Comparison of ENCODE assay signal across 8 cellular contexts in the genomic region with DNA sequence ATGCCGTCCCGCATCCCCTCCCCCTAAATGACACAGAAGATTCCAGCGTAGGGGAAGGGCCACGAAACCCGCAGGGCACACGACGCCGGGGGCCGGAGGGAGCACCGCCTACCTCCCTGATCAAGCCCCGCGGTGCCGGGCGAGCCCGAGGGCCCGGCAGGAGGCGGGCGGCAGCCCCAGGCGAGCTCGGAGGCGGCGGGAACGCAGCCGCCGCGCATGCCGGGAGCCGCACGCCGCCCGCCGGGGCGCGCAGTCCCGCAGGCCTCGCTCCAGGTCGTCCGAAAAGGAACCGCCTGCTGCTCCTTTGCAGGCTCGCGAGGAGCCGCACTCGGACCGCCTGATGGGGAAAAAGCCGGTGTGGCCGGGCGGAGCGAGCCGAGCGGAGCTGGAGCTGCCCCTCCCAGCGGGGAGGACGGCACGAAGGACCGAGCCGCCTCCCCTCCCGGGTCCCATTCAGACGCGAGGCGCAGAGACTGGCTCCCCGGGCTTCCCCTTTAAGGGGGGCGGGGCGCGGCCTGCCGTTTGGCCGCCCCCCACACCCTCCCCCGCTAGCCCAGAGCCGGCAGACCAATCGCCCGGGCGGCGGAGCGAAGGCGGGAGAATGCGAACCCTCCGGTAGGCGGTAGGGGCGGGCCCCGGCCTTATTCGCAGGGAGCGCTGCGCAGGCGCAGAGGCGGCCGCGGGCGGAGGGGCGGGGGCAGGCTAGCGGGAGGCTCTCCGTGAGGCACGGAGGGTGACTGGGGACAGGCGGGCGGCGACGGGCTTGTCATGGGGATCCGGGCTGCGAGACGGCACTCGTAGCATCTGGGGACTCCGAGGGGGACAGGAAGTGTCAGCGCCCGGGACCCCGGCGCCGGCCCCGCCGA. TPM values are rescaled to one million over a fixed set of nuclear protein-coding genes. Genes with fewer than 3 reads are reported as not detected.
DNase-seq lines count a peak whose midpoint lies in the region; ATAC-seq and TF ChIP-seq lines count a peak whose summit lies in the region.

No MANE protein-coding gene starts in this region.

- peak overlapping the region; percentile 96 for H3K56ac ChIP-seq in mesendoderm (ENCODE audit: low read length)

- H3K23ac ChIP-seq in mesendoderm (ENCODE audit: low read length) = peak overlapping the region; percentile 15

- WGBS in mesendoderm (ENCODE audit: extremely low coverage, insufficient coverage, low lambda C conversion rate) = no CpG with 5 or more reads among the region's 106 CpGs

- H2BK120ac ChIP-seq in mesendoderm (ENCODE audit: low read depth, low read length) = no peak overlapping the region

- peaks cover 3% of the 10 kb centered on the region for H3K4me1 ChIP-seq in mesendoderm (ENCODE audit: control insufficient read depth, low read depth, low read length)

- H3K27me3 ChIP-seq in mesendoderm (ENCODE audit: insufficient read depth, low read length, poor library complexity) = no peaks in the 10 kb centered on the region

- no peak for TF ChIP-seq CTCF in GM20000 (IDR thresholded peaks at IDR 0.05; ENCODE audit: extremely low read depth, missing control alignments)

- peak overlapping the region; percentile 95 to 96 for H3K27ac Mint-ChIP-seq in effector memory CD8-positive, alpha-beta T cell

- peak; percentile 76 for ATAC-seq in effector memory CD8-positive, alpha-beta T cell (replicated peaks)

- H3K9ac ChIP-seq in mesendoderm (ENCODE audit: low read length) = peak overlapping the region; percentile 93

- peak overlapping the region; percentile 100 for H3K27ac ChIP-seq in mesendoderm (ENCODE audit: low read depth, low read length)

- H3K4me2 ChIP-seq in mesendoderm (ENCODE audit: low read length) = peak overlapping the region; percentile 92

- no peak overlapping the region for H2AK5ac ChIP-seq in mesendoderm (ENCODE audit: low read length)

- H2BK15ac ChIP-seq in mesendoderm (replicated peaks; ENCODE audit: low read depth) = no peak overlapping the region

- H4K8ac ChIP-seq in mesendoderm (ENCODE audit: low read depth, low read length) = no peak overlapping the region

- H3K18ac ChIP-seq in mesendoderm (ENCODE audit: low read length) = peak overlapping the region; percentile 94

- H3K4me3 Mint-ChIP-seq in effector memory CD8-positive, alpha-beta T cell = peak overlapping the region; percentile 86 to 94

- no peak overlapping the region for H4K5ac ChIP-seq in mesendoderm (ENCODE audit: low read length)

- H2BK5ac ChIP-seq in mesendoderm (ENCODE audit: low read length) = peak overlapping the region; percentile 77

- H3K4me3 ChIP-seq in mesendoderm (ENCODE audit: low read length) = peak overlapping the region; percentile 91

- no peaks in the 10 kb centered on the region for H3K9me3 Mint-ChIP-seq in effector memory CD8-positive, alpha-beta T cell

- peaks cover 5 to 7% of the 10 kb centered on the region in 2 donors for H3K4me1 Mint-ChIP-seq in effector memory CD8-positive, alpha-beta T cell (ENCODE audit: low read depth in 2 of 2)

- H3K27me3 Mint-ChIP-seq in effector memory CD8-positive, alpha-beta T cell = no peaks in the 10 kb centered on the region

- H3K4ac ChIP-seq in mesendoderm (ENCODE audit: low read depth, low read length) = peak overlapping the region; percentile 89

- DNase-seq in COLO829 (ENCODE audit: low spot score) (peak; percentile 97), GM20000 (ENCODE audit: low spot score) (peak; percentile 98), HT-29 (ENCODE audit: low spot score) (peak; percentile 92), mesendoderm (peak; percentile 98)
- peak; percentile 95 for DNase-seq in NK-92 treated with Interleukin-12 subunit alpha and Interleukin-12 subunit beta, amount 100 ng/mL, for 24 hours (lab: John Stamatoyannopoulos, UW)
- DNase-seq in activated CD8-positive, alpha-beta memory T cell treated with anti-CD3 and anti-CD28 coated beads for 48 hours (ENCODE audit: low read depth in 2 of 3, low spot score in 2 of 3) = peak; percentile 94 to 99 (median 96)
- peak; percentile 100 for DNase-seq in effector memory CD8-positive, alpha-beta T cell
- DNase-seq in stimulated activated CD8-positive, alpha-beta memory T cell treated with anti-CD3 and anti-CD28 coated beads, Interleukin-15, amount 100 ng/mL, for 1 hour (ENCODE audit: low read depth) = peak; percentile 98

- peaks cover 15% of the 10 kb centered on the region for H3K36me3 Mint-ChIP-seq in effector memory CD8-positive, alpha-beta T cell (ENCODE audit: insufficient read depth)

- peaks cover 4% of the 10 kb centered on the region for H3K79me1 ChIP-seq in mesendoderm (ENCODE audit: low read length)

- H3K36me3 ChIP-seq in mesendoderm (ENCODE audit: control insufficient read depth, insufficient read depth, low read length) = no peaks in the 10 kb centered on the region

- peaks cover 5% of the 10 kb centered on the region for H3K79me2 ChIP-seq in mesendoderm (ENCODE audit: control insufficient read depth, insufficient read depth, low read length)

RNA-seq across cellular contexts. Expression of gene ING2, which starts 0.6 kb away (rescaled TPM):
- 4.8 and 8.1 TPM in 2 replicates for total RNA-seq in HT-29 (2014; rRNA removed; shearing (Covaris generic))
- 17.0 TPM for polyA plus RNA-seq in mesendoderm (2013, experiment 1 of 2)
- polyA plus RNA-seq in mesendoderm (2013, experiment 2 of 2) = 19.0 TPM

RNA-seq across cellular contexts. Expression of gene CDKN2AIP, which starts 59.9 kb away (rescaled TPM):
- total RNA-seq in HT-29 (2014; rRNA removed; shearing (Covaris generic)) = 17.8 and 18.8 TPM in 2 replicates
- 12.5 TPM for polyA plus RNA-seq in mesendoderm (2013, experiment 1 of 2)
- 12.1 TPM for polyA plus RNA-seq in mesendoderm (2013, experiment 2 of 2)

Comparison
In these comparisons a context has a peak if more than half of its experiments do, and no peak if none do; other contexts are left out.
1. Peak in every context shown above with its lines: DNase-seq, ATAC-seq, H3K4me3 ChIP-seq and H3K27ac ChIP-seq.